20 cellular contexts compared by ENCODE assay signal in the genomic region with DNA sequence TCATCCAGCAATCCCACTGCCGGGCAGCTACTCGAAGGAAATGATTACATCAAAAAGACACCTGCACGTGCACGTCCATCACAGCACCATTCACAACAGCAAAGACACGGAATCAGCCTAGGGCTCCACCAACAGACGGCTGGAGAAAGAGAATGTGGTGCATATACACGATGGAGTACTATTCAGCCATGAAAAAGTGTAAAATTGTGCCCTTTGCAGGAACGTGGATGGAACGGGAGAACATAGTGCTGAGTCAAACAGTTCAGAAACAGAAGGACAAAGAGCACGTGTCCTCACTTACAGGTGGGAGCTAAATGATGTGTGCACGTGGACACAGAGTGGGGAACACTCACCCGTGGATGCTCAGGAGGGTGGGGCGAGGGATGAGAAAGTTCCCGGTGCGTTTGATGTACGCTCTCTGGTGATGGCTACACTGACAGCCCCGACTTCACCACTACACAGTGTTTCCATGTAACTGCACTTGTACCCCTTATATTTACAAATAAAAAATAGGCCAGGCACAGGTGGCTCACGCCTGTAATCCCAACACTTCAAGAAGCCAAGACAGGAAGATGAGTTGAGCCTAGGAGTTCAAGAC.
DNase-seq lines count a peak whose midpoint lies in the region; ATAC-seq, FAIRE-seq and TF ChIP-seq lines count a peak whose summit lies in the region.
"Had no signal": no experiment of that assay in that cellular context is flagged by ENCODE, and none has a peak within 500 bp of the region (broad histone marks: within the 10 kb centered on the region; RNA-seq: fewer than 3 reads in every experiment).

No MANE protein-coding gene starts in this region.

- peaks cover 0 to 6% of the 10 kb centered on the region in 2 donors for H3K9me3 ChIP-seq in neuronal stem cell (replicated peaks in 1 of 2; ENCODE audit: control insufficient read depth in 2 of 2, insufficient read depth in 1 of 2, low read depth in 1 of 2, low read length in 2 of 2)
- no peaks in the 10 kb centered on the region for H3K9me3 ChIP-seq in vagina
- H3K9me3 ChIP-seq: A549, Caco-2 had no signal

- TF ChIP-seq POLR2A in vagina (IDR thresholded peaks at IDR 0.05): no peak

- DNase-seq in Right ventricle myocardium inferior (ENCODE audit: missing footprints) (peak; percentile 55), cardiac septum (ENCODE audit: low spot score) (no peak), bronchial epithelial cell (ENCODE audit: low read depth) (no peak), neuronal stem cell (ENCODE audit: low spot score) (no peak), GM19239 (ENCODE audit: insufficient read length, low spot score) (no peak), vagina (ENCODE audit: extremely low spot score in 2 of 2) (no peak)
- DNase-seq: AML-193; Caco-2; CD4-positive, alpha-beta T cell; H9 had no signal

- H3K9ac ChIP-seq in neuronal stem cell (ENCODE audit: low read depth, low read length, poor library complexity): peak overlapping the region; percentile 12
- H3K9ac ChIP-seq: KMS-11 had no signal

- H3K18ac ChIP-seq in neuronal stem cell (ENCODE audit: low read length): no peak overlapping the region

- H2AK5ac ChIP-seq in neuronal stem cell (ENCODE audit: low read depth, low read length): no peak overlapping the region

- H2BK15ac ChIP-seq in neuronal stem cell (ENCODE audit: low read length): no peak overlapping the region

- H3K4me1 ChIP-seq in neuronal stem cell (ENCODE audit: control insufficient read depth in 2 of 2, insufficient read depth in 1 of 2, low read depth in 1 of 2, low read length in 2 of 2): peaks cover 0 to 8% of the 10 kb centered on the region in 2 donors
- H3K4me1 ChIP-seq in vagina: peaks cover 16% of the 10 kb centered on the region
- H3K4me1 ChIP-seq: A549 had no signal

- H4K91ac ChIP-seq in neuronal stem cell (ENCODE audit: low read depth, low read length, poor library complexity): no peak overlapping the region

- H3K4me3 ChIP-seq in bronchial epithelial cell (ENCODE audit: low read depth, low read length): no peak overlapping the region
- H3K4me3 ChIP-seq in neuronal stem cell (ENCODE audit: low read length in 2 of 2): no peak overlapping the region
- H3K4me3 ChIP-seq in vagina: no peak overlapping the region
- H3K4me3 ChIP-seq: A549, GM23338 had no signal

- no peak overlapping the region for H3K23ac ChIP-seq in neuronal stem cell (ENCODE audit: low read depth, low read length, poor library complexity)

- H4K8ac ChIP-seq in neuronal stem cell (ENCODE audit: low read depth, low read length): no peak overlapping the region

- no peak overlapping the region for H2AFZ ChIP-seq in neuronal stem cell (ENCODE audit: low read length)
- H2AFZ ChIP-seq: GM23338 had no signal

- H3K4ac ChIP-seq in neuronal stem cell (ENCODE audit: low read length): no peak overlapping the region

- no peak overlapping the region for H2BK12ac ChIP-seq in neuronal stem cell (ENCODE audit: low read length)

- ATAC-seq in Right ventricle myocardium inferior (no peak), HG03457 (IDR thresholded peaks at IDR 0.05; ENCODE audit: unreplicated experiment) (no peak)
- ATAC-seq: A549, GM23338 had no signal

- no peaks in the 10 kb centered on the region for H3K79me1 ChIP-seq in neuronal stem cell (ENCODE audit: low read depth, low read length)

- no peak overlapping the region for H2BK5ac ChIP-seq in neuronal stem cell (ENCODE audit: low read length)

- H3K27ac ChIP-seq in neuronal stem cell (replicated peaks; ENCODE audit: low read length) (no peak overlapping the region), vagina (no peak overlapping the region)
- H3K27ac ChIP-seq: 22Rv1, A549, C4-2B, HL-60, KMS-11 had no signal

- H3K4me2 ChIP-seq in neuronal stem cell (ENCODE audit: insufficient read depth, low read length, poor library complexity, severe bottlenecking): no peak overlapping the region
- H3K4me2 ChIP-seq: A549, GM23338, KMS-11 had no signal

- intact Hi-C loops in Right ventricle myocardium inferior (cut with DNase I) (no loop called here), cardiac septum (cut with DNase I) (no loop called here), vagina (cut with DNase I) (no loop called here)

- no peak overlapping the region for H2BK120ac ChIP-seq in neuronal stem cell (ENCODE audit: low read depth, low read length)

- H3K27me3 ChIP-seq in bronchial epithelial cell (ENCODE audit: control insufficient read depth, insufficient read depth, low read length) (no peaks in the 10 kb centered on the region), neuronal stem cell (ENCODE audit: control insufficient read depth in 3 of 3, insufficient read depth in 3 of 3, low read depth in 1 of 3, low read length in 3 of 3) (peaks cover 0 to 5% (median 0%) of the 10 kb centered on the region in 3 experiments), vagina (no peaks in the 10 kb centered on the region)

- TF ChIP-seq CTCF in bronchial epithelial cell (IDR thresholded peaks at IDR 0.05; ENCODE audit: insufficient read depth, low read length, severe bottlenecking) (no peak), vagina (IDR thresholded peaks at IDR 0.05) (no peak)

- no peak overlapping the region for H3K14ac ChIP-seq in neuronal stem cell (ENCODE audit: low read length)

- H3K36me3 ChIP-seq in bronchial epithelial cell (ENCODE audit: control insufficient read depth, insufficient read depth, low read length) (no peaks in the 10 kb centered on the region), neuronal stem cell (replicated peaks in 1 of 2; ENCODE audit: control insufficient read depth in 2 of 2, insufficient read depth in 2 of 2, low read length in 2 of 2) (no peaks in the 10 kb centered on the region), vagina (no peaks in the 10 kb centered on the region)

- WGBS in neuronal stem cell (ENCODE audit: extremely low coverage in 2 of 2, insufficient read length in 2 of 2, insufficient replicate concordance in 1 of 2), 2 donors: no CpG with 5 or more reads among the region's 18 CpGs

- FAIRE-seq in bronchial epithelial cell (lab: Jason Lieb, UNC): peak; percentile 75
- no peak for FAIRE-seq in GM19239 (lab: Jason Lieb, UNC)
- FAIRE-seq: A549, D721Med, G401.6, GM12891 had no signal
